ENCODE assay signal across 24 cellular contexts in genomic region chr15:45747426-45747825, GRCh38.
DNase-seq lines count a peak whose midpoint lies in the region; ATAC-seq and TF ChIP-seq lines count a peak whose summit lies in the region.
"Had no signal": no experiment of that assay in that cellular context is flagged by ENCODE, and none has a peak within 500 bp of the region (broad histone marks: within the 10 kb centered on the region; RNA-seq: fewer than 3 reads in every experiment).

No MANE protein-coding gene starts in this region.

- H3K36me3 ChIP-seq in breast epithelium (no peaks in the 10 kb centered on the region), mammary epithelial cell (ENCODE audit: insufficient read depth, low read length) (no peaks in the 10 kb centered on the region)
- H3K36me3 ChIP-seq: BE2C had no signal

- no peaks in the 10 kb centered on the region for H3K27me3 ChIP-seq in breast epithelium
- no peaks in the 10 kb centered on the region for H3K27me3 ChIP-seq in mammary epithelial cell (ENCODE audit: insufficient read depth, low read length)

- no peak for TF ChIP-seq POLR2A in breast epithelium (IDR thresholded peaks at IDR 0.05)

- H3K4me2 ChIP-seq in mammary epithelial cell (ENCODE audit: insufficient read depth, low read depth, low read length): no peak overlapping the region

- H4K20me1 ChIP-seq in mammary epithelial cell (ENCODE audit: insufficient read depth, low read length): no peaks in the 10 kb centered on the region

- H3K9me3 Mint-ChIP-seq in MCF 10A (ENCODE audit: unreplicated experiment): no peaks in the 10 kb centered on the region
- H3K9me3 Mint-ChIP-seq: CD8-positive, alpha-beta memory T cell had no signal

- POLR2A ChIA-PET in MCF 10A (lab: Yijun Ruan, JAX): no interaction called here

- BruUV-seq in MCF 10A (replicated peaks; lab: Mats Ljungman, UMichigan) (no TSS peak), mammary epithelial cell (replicated peaks; lab: Mats Ljungman, UMichigan) (no TSS peak)

- in situ Hi-C loops in mammary epithelial cell (cut with MboI; ENCODE audit: low sequenced_read_pairs in 2 of 2): no loop called here

- no peak overlapping the region for H3K9ac ChIP-seq in mammary epithelial cell (ENCODE audit: insufficient read depth, low read length)

- TF ChIP-seq CTCF in MCF 10A (IDR thresholded peaks at IDR 0.05; ENCODE audit: unreplicated experiment) (no peak), breast epithelium (IDR thresholded peaks at IDR 0.05) (no peak), mammary epithelial cell (conservative IDR thresholded peaks at IDR 0.05 in 1 of 2, IDR thresholded peaks at IDR 0.05 in 1 of 2; ENCODE audit: extremely low read depth in 1 of 2, insufficient read depth in 1 of 2, low read depth in 1 of 2, low read length in 2 of 2) (no peak), fibroblast of mammary gland (conservative IDR thresholded peaks at IDR 0.05; ENCODE audit: control insufficient read depth, insufficient read depth, low read depth, low read length) (no peak)

- H3K4me1 Mint-ChIP-seq in MCF 10A (ENCODE audit: insufficient read depth, unreplicated experiment): no peaks in the 10 kb centered on the region
- H3K4me1 Mint-ChIP-seq: CD14-positive monocyte; CD8-positive, alpha-beta memory T cell had no signal

- ATAC-seq in GM19452 (IDR thresholded peaks at IDR 0.05; ENCODE audit: unreplicated experiment): no peak
- ATAC-seq in HG03159 (IDR thresholded peaks at IDR 0.05; ENCODE audit: unreplicated experiment): no peak
- ATAC-seq: HCT116, PC-3 had no signal

- H3K27me3 Mint-ChIP-seq in MCF 10A (ENCODE audit: insufficient read depth, unreplicated experiment): no peaks in the 10 kb centered on the region

- H3K27ac Mint-ChIP-seq in MCF 10A (ENCODE audit: low read depth, unreplicated experiment): no peak overlapping the region
- H3K27ac Mint-ChIP-seq: CD14-positive monocyte; CD8-positive, alpha-beta memory T cell had no signal

- H3K4me1 ChIP-seq in breast epithelium (no peaks in the 10 kb centered on the region), mammary epithelial cell (ENCODE audit: insufficient read depth, low read length) (peaks cover 7% of the 10 kb centered on the region)
- H3K4me1 ChIP-seq: BE2C had no signal

- intact Hi-C loops in MCF 10A (cut with micrococcal nuclease): no loop called here
- intact Hi-C loops in breast epithelium (cut with DNase I; ENCODE audit: low total_unique reads): no loop called here
- intact Hi-C loops in mammary epithelial cell (cut with micrococcal nuclease): no loop called here

- DNase-seq in MCF 10A (ENCODE audit: unreplicated experiment) (peak; percentile 2), breast epithelium (ENCODE audit: low spot score in 2 of 2) (no peak), mammary epithelial cell (peak; percentile 74), fibroblast of mammary gland (ENCODE audit: low read depth) (peak; percentile 35), UCSD-AML1 (lab: John Stamatoyannopoulos, UW; ENCODE audit: unreplicated experiment) (no peak)
- DNase-seq in activated naive CD4-positive, alpha-beta T cell treated with anti-CD3 and anti-CD28 coated beads, Interleukin-2, amount 50 U/mL, for 16 hours: no peak
- DNase-seq: BE2C; CD8-positive, alpha-beta memory T cell; DMS79 treated with DMSO at 0.1 percent for 48 hours; GF-D8; KBM-7; NCI-H1092 treated with DMSO at 0.1 percent for 48 hours; NCI-H1436 treated with DMSO at 0.1 percent for 48 hours; NCI-H187 treated with DMSO at 0.1 percent for 48 hours; NCI-H2107; NCI-H748 treated with DMSO at 0.1 percent for 48 hours; NK-92 treated with Interleukin-12 subunit alpha and Interleukin-12 subunit beta, amount 100 ng/mL, for 24 hours; PC-3; SHP77 had no signal

- H3K4me3 ChIP-seq in breast epithelium (no peak overlapping the region), mammary epithelial cell (replicated peaks in 1 of 3; ENCODE audit: insufficient read depth in 1 of 3, low read depth in 2 of 3, low read length in 3 of 3) (no peak overlapping the region), fibroblast of mammary gland (ENCODE audit: control insufficient read depth, low read depth, low read length) (no peak overlapping the region)

- H3K27ac ChIP-seq in breast epithelium (no peak overlapping the region), mammary epithelial cell (ENCODE audit: insufficient read depth, low read depth, low read length) (no peak overlapping the region)
- H3K27ac ChIP-seq: 22Rv1 had no signal

- WGBS in mammary epithelial cell (ENCODE audit: low coverage, missing lambda C conversion rate): 35% methylated on average over 2 of the region's 3 CpGs

- H3K79me2 ChIP-seq in mammary epithelial cell (ENCODE audit: insufficient read depth, low read length): no peaks in the 10 kb centered on the region

- dilution Hi-C loops in mammary epithelial cell (cut with HindIII; ENCODE audit: low sequenced_read_pairs): no loop called here

- H2AFZ ChIP-seq in mammary epithelial cell (ENCODE audit: low read depth, low read length): peak overlapping the region; percentile 22

- H3K36me3 Mint-ChIP-seq in MCF 10A (ENCODE audit: insufficient read depth, unreplicated experiment): no peaks in the 10 kb centered on the region
- H3K36me3 Mint-ChIP-seq: CD14-positive monocyte; CD8-positive, alpha-beta memory T cell had no signal

- no peak overlapping the region for H3K4me3 Mint-ChIP-seq in MCF 10A (ENCODE audit: unreplicated experiment)
- H3K4me3 Mint-ChIP-seq: CD8-positive, alpha-beta memory T cell had no signal

- CTCF ChIA-PET in MCF 10A (lab: Yijun Ruan, JAX) (interaction anchor here (0.6 to 1.5 kb wide), 2 partner anchors 11 to 277 kb away, joined by 3 to 6 read pairs; no protein-coding TSS in a partner anchor), mammary epithelial cell (lab: Charles Lee; ENCODE audit: low non-redundant PET) (no interaction called here)

- H3K9me3 ChIP-seq in breast epithelium (no peaks in the 10 kb centered on the region), mammary epithelial cell (replicated peaks; ENCODE audit: insufficient read depth, low read length) (no peaks in the 10 kb centered on the region)
- H3K9me3 ChIP-seq: BE2C had no signal

Comparison
In these comparisons a context has a peak if more than half of its experiments do, and no peak if none do; other contexts are left out.
1. DNase-seq: peak in MCF 10A (single experiment), mammary epithelial cell (single experiment) and fibroblast of mammary gland (single experiment); none in breast epithelium (0 of 2), UCSD-AML1 (single experiment) and activated naive CD4-positive, alpha-beta T cell treated with anti-CD3 and anti-CD28 coated beads, Interleukin-2, amount 50 U/mL, for 16 hours (single experiment).